ENCODE assay signal across 8 cellular contexts in the genomic region with DNA sequence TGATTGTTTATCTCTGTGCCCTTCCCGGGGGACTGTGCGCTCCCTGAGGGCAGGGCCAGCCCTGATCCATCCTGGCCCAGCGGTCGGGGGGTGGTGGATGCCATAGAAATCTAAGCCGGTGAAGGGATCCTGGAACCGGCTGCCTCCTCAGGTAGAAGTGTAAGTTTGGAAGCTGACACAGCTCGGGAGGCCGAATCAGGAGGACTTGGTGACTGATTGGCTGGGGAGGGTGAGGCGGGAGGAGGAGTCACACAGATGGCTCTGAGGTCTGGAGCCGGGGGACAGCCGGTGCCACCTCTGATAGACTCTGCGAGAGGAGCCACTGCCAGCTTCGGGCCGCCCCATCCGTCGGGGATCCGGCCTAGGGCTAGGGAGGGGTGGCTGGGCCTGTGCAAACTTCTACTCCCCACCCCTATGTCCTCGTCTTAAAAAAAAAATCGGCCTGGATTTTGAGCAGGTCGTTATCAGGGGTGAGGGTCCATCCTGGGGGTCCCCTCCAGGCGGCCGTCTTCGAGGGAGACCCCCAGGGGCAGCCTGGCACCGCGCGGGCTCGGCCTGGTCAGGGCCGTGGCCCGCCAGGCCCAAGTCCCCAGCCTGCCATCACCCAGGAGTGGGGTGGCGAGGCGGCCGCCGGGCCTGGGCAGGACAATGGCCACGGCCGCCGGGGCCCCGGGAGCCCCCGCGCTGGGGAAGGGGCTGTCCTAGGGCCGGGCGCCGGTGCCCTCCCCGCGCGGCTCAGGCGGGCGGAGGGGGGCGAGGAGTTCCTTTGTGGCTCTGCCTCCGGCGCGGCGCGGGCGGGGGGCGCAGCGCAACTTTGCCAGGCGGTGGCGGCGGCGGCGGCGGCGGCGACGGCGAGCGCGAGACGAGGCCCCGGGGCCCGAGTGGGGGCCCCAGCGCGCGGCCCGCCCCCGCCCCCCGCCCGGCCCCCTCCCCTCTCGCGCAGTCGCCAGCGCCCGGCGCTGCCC. TPM values are rescaled to one million over a fixed set of nuclear protein-coding genes. Genes with fewer than 3 reads are reported as not detected.
A peak's percentile ranks its signal among the peaks of the same experiment; 100 is the strongest.
DNase-seq lines count a peak whose midpoint lies in the region; ATAC-seq and TF ChIP-seq lines count a peak whose summit lies in the region.

No MANE protein-coding gene starts in this region.

- ATAC-seq in HG03175 (IDR thresholded peaks at IDR 0.05; ENCODE audit: unreplicated experiment) (peak; percentile 23), PC-3 (peak; percentile 84), HG02970 (IDR thresholded peaks at IDR 0.05; ENCODE audit: low FRiP score, unreplicated experiment) (no peak)

- no peak for TF ChIP-seq RAD21 in neural cell (conservative IDR thresholded peaks at IDR 0.05)

- H3K4me2 ChIP-seq in PC-3 (ENCODE audit: low read length), result peak overlapping the region; percentile 97
- no peak overlapping the region for H3K4me2 ChIP-seq in neural cell (ENCODE audit: low read length)

- TF ChIP-seq EP300 in neural cell (conservative IDR thresholded peaks at IDR 0.05; ENCODE audit: poor library complexity, severe bottlenecking), result no peak

- H3K9me2 ChIP-seq in PC-3 (replicated peaks; ENCODE audit: low read length), result no peaks in the 10 kb centered on the region
- H3K9me2 ChIP-seq in neural cell (ENCODE audit: insufficient read depth, low read length), result no peaks in the 10 kb centered on the region

- no peaks in the 10 kb centered on the region for H4K20me1 ChIP-seq in PC-3 (ENCODE audit: low read length)
- H4K20me1 ChIP-seq in neural cell (ENCODE audit: insufficient read depth), result no peaks in the 10 kb centered on the region

- no peak for TF ChIP-seq CTCF in PC-3 (conservative IDR thresholded peaks at IDR 0.05; ENCODE audit: low read depth, low read length)
- TF ChIP-seq CTCF in neural cell (IDR thresholded peaks at IDR 0.05; ENCODE audit: poor library complexity, severe bottlenecking), result no peak

- CTCF ChIA-PET in PC-3 (lab: Charles Lee), result interaction anchor here (1.0 kb wide), 1 partner anchor 40 kb away, joined by 4 read pairs; no protein-coding TSS in a partner anchor

- H3K4me3 ChIP-seq in PC-3 (ENCODE audit: low read length) (peak overlapping the region; percentile 82), neural cell (ENCODE audit: low read length) (peak overlapping the region; percentile 59), thymus (ENCODE audit: low read length) (peak overlapping the region; percentile 96)

- H2AFZ ChIP-seq in PC-3 (ENCODE audit: low read length), result peak overlapping the region; percentile 87
- no peak overlapping the region for H2AFZ ChIP-seq in neural cell (ENCODE audit: low read depth, low read length)

- H3K27ac ChIP-seq in PC-3 (ENCODE audit: low read length) (peak overlapping the region; percentile 62), neural cell (ENCODE audit: low read length) (peak overlapping the region; percentile 31), thymus (ENCODE audit: low read depth) (peak overlapping the region; percentile 77)

- no peaks in the 10 kb centered on the region for H3F3A ChIP-seq in PC-3 (ENCODE audit: low read length, unreplicated experiment)
- H3F3A ChIP-seq in neural cell (ENCODE audit: insufficient read depth, low read length, poor library complexity, severe bottlenecking), result no peaks in the 10 kb centered on the region

- peaks cover 37% of the 10 kb centered on the region for H3K79me2 ChIP-seq in PC-3 (ENCODE audit: low read length)
- H3K79me2 ChIP-seq in neural cell (replicated peaks; ENCODE audit: insufficient read depth, low read length), result peaks cover 38% of the 10 kb centered on the region

- H3K9ac ChIP-seq in PC-3 (ENCODE audit: low read length), result peak overlapping the region; percentile 81
- H3K9ac ChIP-seq in neural cell (ENCODE audit: low read length), result peak overlapping the region; percentile 66

- H3K9me3 ChIP-seq in PC-3 (ENCODE audit: low read length) (no peaks in the 10 kb centered on the region), neural cell (ENCODE audit: low read length) (no peaks in the 10 kb centered on the region), thymus (ENCODE audit: control insufficient read depth) (peaks cover 1% of the 10 kb centered on the region)

- intact Hi-C loops in PC-3 (cut with micrococcal nuclease), result loop anchor here (5.0 kb wide), 3 partner anchors 38 to 177 kb away; partner anchors contain the start of gene PHC2

- no peaks in the 10 kb centered on the region for H3K36me3 ChIP-seq in PC-3 (ENCODE audit: low read depth, low read length)
- H3K36me3 ChIP-seq in neural cell (ENCODE audit: insufficient read depth, low read length), result no peaks in the 10 kb centered on the region
- no peaks in the 10 kb centered on the region for H3K36me3 ChIP-seq in thymus (ENCODE audit: control insufficient read depth, insufficient read depth)

- H3K27me3 ChIP-seq in PC-3 (ENCODE audit: low read length) (no peaks in the 10 kb centered on the region), neural cell (ENCODE audit: insufficient read depth, low read depth, low read length) (no peaks in the 10 kb centered on the region), thymus (ENCODE audit: control insufficient read depth, insufficient read depth) (no peaks in the 10 kb centered on the region)

- TSS peak; percentile 73 for BruUV-seq in PC-3 (replicated peaks; lab: Mats Ljungman, UMichigan)

- DNase-seq in GM04503 (ENCODE audit: low read depth), result peak; percentile 21
- DNase-seq in PC-3, result peak; percentile 88
- DNase-seq in activated gamma-delta T cell treated with Interleukin-2 at 50 U/mL for 16 hours, result peak; percentile 33
- DNase-seq in foreskin melanocyte, result peak; percentile 21

- H3K4me1 ChIP-seq in PC-3 (ENCODE audit: insufficient read depth, low read length), result peaks cover 13% of the 10 kb centered on the region; the same call in 1 of the 2 replicates
- peaks cover 24% of the 10 kb centered on the region for H3K4me1 ChIP-seq in thymus (ENCODE audit: control insufficient read depth, insufficient read depth, low read length)

- 6% methylated on average over 82 of the region's 84 CpGs for WGBS in thymus

- POLR2A ChIA-PET in PC-3 (lab: Charles Lee; ENCODE audit: unreplicated experiment), result interaction anchor here (0.7 kb wide), 1 partner anchor 86 kb away, joined by 4 read pairs; no protein-coding TSS in a partner anchor

TF ChIP-seq in neural cell, 6 proteins besides CTCF, POLR2A, EP300 and RAD21:
- TF ChIP-seq MXI1 (conservative IDR thresholded peaks at IDR 0.05; ENCODE audit: poor library complexity, severe bottlenecking), result peak; percentile 14
- no peak for TF ChIP-seq EZH2 (IDR thresholded peaks at IDR 0.05; ENCODE audit: borderline replicate concordance, insufficient read depth, low read length, poor library complexity, severe bottlenecking)

RNA-seq across cellular contexts. Expression of gene ZNF362, which starts 0.7 kb away (rescaled TPM):
- 10.8 and 17.0 TPM in 2 replicates for total RNA-seq in PC-3 (2014; rRNA removed)
- polyA plus RNA-seq in neural cell (17.6 and 20.1 TPM in 2 replicates), thymus (18.3 TPM)
- 25.3 and 28.0 TPM in 2 replicates for polyA minus RNA-seq in neural cell

Comparison
In these comparisons a context has a peak if more than half of its experiments do, and no peak if none do; other contexts are left out.
1. DNase-seq: peak in every context shown above with its lines; median percentile 88 in PC-3; 33 in activated gamma-delta T cell treated with Interleukin-2 at 50 U/mL for 16 hours; 21 in GM04503; 21 in foreskin melanocyte.